Comparison of ENCODE assay signal across 8 cellular contexts in the genomic region with DNA sequence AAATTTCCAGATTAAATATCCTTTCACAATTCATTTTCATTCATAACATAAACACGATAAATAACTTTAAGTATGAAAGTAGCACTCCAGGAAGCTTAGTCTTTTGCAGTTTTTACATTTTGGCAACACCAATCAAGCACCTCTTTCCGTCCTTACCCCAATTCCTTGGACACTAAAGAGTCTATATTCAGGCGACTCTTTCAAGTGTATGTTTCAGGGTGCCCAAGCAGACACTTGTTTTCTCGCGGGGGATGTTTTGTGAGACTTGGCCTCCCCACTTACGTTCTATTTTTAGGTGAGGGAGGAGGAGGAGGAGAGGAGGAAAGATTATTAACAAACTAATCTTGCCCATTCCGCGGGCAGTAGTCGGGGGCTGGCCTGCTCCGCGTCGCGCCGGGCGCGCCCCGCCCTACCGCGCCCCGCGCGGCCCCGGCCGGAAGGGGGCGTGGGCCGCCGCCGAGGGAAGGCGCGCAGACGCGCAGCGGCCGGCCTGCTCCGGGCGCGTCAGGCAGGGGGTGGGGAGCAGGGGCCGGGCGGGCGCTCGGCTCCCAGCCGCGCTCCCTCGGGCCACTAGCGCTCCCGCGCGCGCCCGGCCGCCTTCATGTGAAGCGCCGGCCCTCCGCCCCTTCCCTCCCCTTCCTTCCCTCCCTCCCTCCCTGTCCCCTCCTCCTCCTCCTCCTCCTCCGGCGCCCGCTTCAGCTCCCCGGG. TPM values are rescaled to one million over a fixed set of nuclear protein-coding genes. Genes with fewer than 3 reads are reported as not detected.
DNase-seq lines count a peak whose midpoint lies in the region; ATAC-seq and TF ChIP-seq lines count a peak whose summit lies in the region.

A gene (plus strand): TSS at position 473 of the 708 bp plus-strand sequence. CDS start 337 bp downstream, outside the sequence.

- peak within 1 kb of the TSS; percentile 89 for H3K27ac ChIP-seq in brain microvascular endothelial cell
- H3K27ac ChIP-seq in iPS-20b (ENCODE audit: low read length) = no peak within 1 kb of the TSS
- peak within 1 kb of the TSS; percentile 93 for H3K27ac ChIP-seq in skeletal muscle tissue (ENCODE audit: low read depth, low read length)

- no peaks in the 10 kb centered on the region for H3K27me3 ChIP-seq in brain microvascular endothelial cell (replicated peaks)
- H3K27me3 ChIP-seq in iPS-20b (ENCODE audit: insufficient read depth, low read length) = peaks cover 32% of the 10 kb centered on the region
- no peaks in the 10 kb centered on the region for H3K27me3 ChIP-seq in skeletal muscle tissue (ENCODE audit: control insufficient read depth in 3 of 3, insufficient read depth in 3 of 3, low read length in 3 of 3)

- no peak for TF ChIP-seq CTCF in brain microvascular endothelial cell (IDR thresholded peaks at IDR 0.05; ENCODE audit: low read depth, low read length, missing control alignments)

- peak; percentile 1 to 40 for DNase-seq in NCI-H187 (lab: John Stamatoyannopoulos, UW)
- DNase-seq in NCI-H187 treated with DMSO at 0.1 percent for 48 hours (lab: John Stamatoyannopoulos, UW) = no peak
- DNase-seq in NCI-H1694 treated with DMSO at 0.1 percent for 48 hours (lab: John Stamatoyannopoulos, UW) = peak; percentile 52
- DNase-seq in UCSD-AML1 (lab: John Stamatoyannopoulos, UW; ENCODE audit: unreplicated experiment) = peak; percentile 95
- DNase-seq in brain microvascular endothelial cell = peak; percentile 79

- peaks cover 7% of the 10 kb centered on the region for H3K4me1 ChIP-seq in iPS-20b (ENCODE audit: insufficient read depth, low read length)
- peaks cover 2 to 22% (median 11%) of the 10 kb centered on the region in 3 donors for H3K4me1 ChIP-seq in skeletal muscle tissue (ENCODE audit: control insufficient read depth in 3 of 3, insufficient read depth in 3 of 3, low read length in 3 of 3)

- ATAC-seq in HG02852 (IDR thresholded peaks at IDR 0.05; ENCODE audit: unreplicated experiment) = peak; percentile 87

- H3K36me3 ChIP-seq in brain microvascular endothelial cell (replicated peaks) (peaks cover 3% of the 10 kb centered on the region), iPS-20b (ENCODE audit: insufficient read depth, low read depth, low read length) (no peaks in the 10 kb centered on the region), skeletal muscle tissue (ENCODE audit: control insufficient read depth in 3 of 3, insufficient read depth in 3 of 3, low read length in 3 of 3) (peaks cover 0 to 4% (median 0%) of the 10 kb centered on the region in 3 donors)

- H3K9me3 ChIP-seq in iPS-20b (ENCODE audit: insufficient read depth, low read depth, low read length) (no peaks in the 10 kb centered on the region), skeletal muscle tissue (ENCODE audit: control insufficient read depth in 3 of 3, low read length in 3 of 3) (no peaks in the 10 kb centered on the region)

- peak within 1 kb of the TSS; percentile 79 for H3K9ac ChIP-seq in iPS-20b (ENCODE audit: low read depth, low read length)
- H3K9ac ChIP-seq in skeletal muscle tissue (ENCODE audit: low read depth in 1 of 3, low read length in 3 of 3) = peak within 1 kb of the TSS; percentile 88 to 97 (median 96)

- in situ Hi-C loops in brain microvascular endothelial cell (cut with HindIII; ENCODE audit: low pct_ligation_motif_present, low sequenced_read_pairs) = loop anchor here (25.0 kb wide), 1 partner anchor 154 kb away; no protein-coding TSS in a partner anchor

- peak within 1 kb of the TSS; percentile 89 for H3K4me3 ChIP-seq in brain microvascular endothelial cell (ENCODE audit: low read depth, low read length)
- peak within 1 kb of the TSS; percentile 94 for H3K4me3 ChIP-seq in iPS-20b (ENCODE audit: low read length)
- peak within 1 kb of the TSS; percentile 94 to 99 (median 95) for H3K4me3 ChIP-seq in skeletal muscle tissue (ENCODE audit: low read length in 3 of 3)

RNA-seq across cellular contexts. Expression of the gene that starts here (rescaled TPM):
- 43.3 TPM for total RNA-seq in skeletal muscle tissue
